In genomic region chr2:196291418-196291817, GRCh38 we compare ENCODE assay signal across 14 cellular contexts.
DNase-seq lines count a peak whose midpoint lies in the region; ATAC-seq, FAIRE-seq and TF ChIP-seq lines count a peak whose summit lies in the region.
"Had no signal": no experiment of that assay in that cellular context is flagged by ENCODE, and none has a peak within 500 bp of the region (broad histone marks: within the 10 kb centered on the region; RNA-seq: fewer than 3 reads in every experiment).

No MANE protein-coding gene starts in this region.

- H3K27ac Mint-ChIP-seq in activated naive CD4-positive, alpha-beta T cell treated with anti-CD3 and anti-CD28 coated beads, Interleukin-2, amount 10 ng/mL, durations not matched to agents 7 days and 5 days: peak overlapping the region; percentile 37
- H3K27ac Mint-ChIP-seq in activated naive CD4-positive, alpha-beta T cell treated with anti-CD3 and anti-CD28 coated beads for 36 hours: no peak overlapping the region
- H3K27ac Mint-ChIP-seq in stimulated activated naive B cell treated with anti-CD40 and anti-IgM and Interleukin-4, amounts not matched to agents 10 μg/mL and 1 μg/mL and 100 μg/mL, for 72 hours: no peak overlapping the region
- H3K27ac Mint-ChIP-seq: H9 had no signal

- no peaks in the 10 kb centered on the region for H3K79me2 ChIP-seq in mammary epithelial cell (ENCODE audit: insufficient read depth, low read length)

- dilution Hi-C loops in mammary epithelial cell (cut with HindIII; ENCODE audit: low sequenced_read_pairs): loop anchor here (5.0 kb wide), 2 partner anchors 59 to 124 kb away; no protein-coding TSS in a partner anchor

- H3K9me3 Mint-ChIP-seq in activated naive CD4-positive, alpha-beta T cell treated with anti-CD3 and anti-CD28 coated beads, Interleukin-2, amount 10 ng/mL, durations not matched to agents 7 days and 5 days: no peaks in the 10 kb centered on the region
- no peaks in the 10 kb centered on the region for H3K9me3 Mint-ChIP-seq in activated naive CD4-positive, alpha-beta T cell treated with anti-CD3 and anti-CD28 coated beads for 36 hours
- H3K9me3 Mint-ChIP-seq in stimulated activated naive B cell treated with anti-CD40 and anti-IgM and Interleukin-4, amounts not matched to agents 10 μg/mL and 1 μg/mL and 100 μg/mL, for 72 hours: no peaks in the 10 kb centered on the region
- H3K9me3 Mint-ChIP-seq: H9 had no signal

- H3K9me3 ChIP-seq in mammary epithelial cell (replicated peaks; ENCODE audit: insufficient read depth, low read length) (no peaks in the 10 kb centered on the region), kidney (ENCODE audit: control insufficient read depth in 1 of 2, low read length in 2 of 2) (no peaks in the 10 kb centered on the region)
- H3K9me3 ChIP-seq: vagina had no signal

- H3K4me3 Mint-ChIP-seq in activated naive CD4-positive, alpha-beta T cell treated with anti-CD3 and anti-CD28 coated beads, Interleukin-2, amount 10 ng/mL, durations not matched to agents 7 days and 5 days: no peak overlapping the region
- H3K4me3 Mint-ChIP-seq in activated naive CD4-positive, alpha-beta T cell treated with anti-CD3 and anti-CD28 coated beads for 36 hours: no peak overlapping the region
- H3K4me3 Mint-ChIP-seq in stimulated activated naive B cell treated with anti-CD40 and anti-IgM and Interleukin-4, amounts not matched to agents 10 μg/mL and 1 μg/mL and 100 μg/mL, for 72 hours: no peak overlapping the region
- H3K4me3 Mint-ChIP-seq: H9 had no signal

- H3K27ac ChIP-seq in mammary epithelial cell (ENCODE audit: insufficient read depth, low read depth, low read length) (peak overlapping the region; percentile 91), kidney (ENCODE audit: low read depth in 2 of 2, low read length in 2 of 2) (no peak overlapping the region)
- H3K27ac ChIP-seq: vagina had no signal

- H3K36me3 Mint-ChIP-seq in activated naive CD4-positive, alpha-beta T cell treated with anti-CD3 and anti-CD28 coated beads, Interleukin-2, amount 10 ng/mL, durations not matched to agents 7 days and 5 days: peaks cover 3% of the 10 kb centered on the region
- no peaks in the 10 kb centered on the region for H3K36me3 Mint-ChIP-seq in activated naive CD4-positive, alpha-beta T cell treated with anti-CD3 and anti-CD28 coated beads for 36 hours (ENCODE audit: low read depth)
- H3K36me3 Mint-ChIP-seq in stimulated activated naive B cell treated with anti-CD40 and anti-IgM and Interleukin-4, amounts not matched to agents 10 μg/mL and 1 μg/mL and 100 μg/mL, for 72 hours: no peaks in the 10 kb centered on the region

- intact Hi-C loops in activated naive CD4-positive, alpha-beta T cell treated with anti-CD3 and anti-CD28 coated beads for 36 hours (cut with micrococcal nuclease): no loop called here
- intact Hi-C loops in mammary epithelial cell (cut with micrococcal nuclease) (loop anchor here (2.0 to 10.0 kb wide), 3 partner anchors 59 to 343 kb away; partner anchors contain the start of gene CCDC150), posterior cingulate gyrus (cut with DNase I) (no loop called here), kidney (cut with DNase I) (no loop called here)

- peaks cover 54% of the 10 kb centered on the region for H3K4me1 Mint-ChIP-seq in activated naive CD4-positive, alpha-beta T cell treated with anti-CD3 and anti-CD28 coated beads, Interleukin-2, amount 10 ng/mL, durations not matched to agents 7 days and 5 days
- H3K4me1 Mint-ChIP-seq in activated naive CD4-positive, alpha-beta T cell treated with anti-CD3 and anti-CD28 coated beads for 36 hours (ENCODE audit: low read depth): peaks cover 51% of the 10 kb centered on the region
- H3K4me1 Mint-ChIP-seq in stimulated activated naive B cell treated with anti-CD40 and anti-IgM and Interleukin-4, amounts not matched to agents 10 μg/mL and 1 μg/mL and 100 μg/mL, for 72 hours: peaks cover 36 to 58% of the 10 kb centered on the region in 2 donors
- H3K4me1 Mint-ChIP-seq: H9 had no signal

- DNase-seq in activated naive CD4-positive, alpha-beta T cell treated with anti-CD3 and anti-CD28 coated beads, Interleukin-2, amount 10 ng/mL, durations not matched to agents 7 days and 5 days: no peak
- no peak for DNase-seq in activated naive CD4-positive, alpha-beta T cell treated with anti-CD3 and anti-CD28 coated beads for 36 hours
- DNase-seq in mammary epithelial cell (no peak), posterior cingulate gyrus (no peak), kidney (no peak)
- no peak for DNase-seq in stimulated activated naive B cell treated with anti-CD40 and anti-IgM and Interleukin-4, amounts not matched to agents 10 μg/mL and 1 μg/mL and 100 μg/mL, for 72 hours
- DNase-seq: activated naive CD4-positive, alpha-beta T cell; DMS 273 treated with DMSO at 0.1 percent for 48 hours; H9; NCI-H2081 treated with DMSO at 0.1 percent for 48 hours; stimulated activated CD4-positive, alpha-beta T cell treated with anti-CD3 and anti-CD28 coated beads, Interleukin-12 subunit alpha, Interleukin-12 subunit beta, amount 100 ng/mL, for 4 hours had no signal

- ATAC-seq in HG03432 (IDR thresholded peaks at IDR 0.05; ENCODE audit: unreplicated experiment) (peak; percentile 1), GM19455 (IDR thresholded peaks at IDR 0.05; ENCODE audit: unreplicated experiment) (no peak)
- peak; percentile 56 to 63 for ATAC-seq in stimulated activated naive B cell treated with anti-CD40 and anti-IgM and Interleukin-4, amounts not matched to agents 10 μg/mL and 1 μg/mL and 100 μg/mL, for 72 hours (replicated peaks)

- FAIRE-seq in kidney (lab: Jason Lieb, UNC): no peak

- no peaks in the 10 kb centered on the region for H3K27me3 Mint-ChIP-seq in activated naive CD4-positive, alpha-beta T cell treated with anti-CD3 and anti-CD28 coated beads, Interleukin-2, amount 10 ng/mL, durations not matched to agents 7 days and 5 days
- H3K27me3 Mint-ChIP-seq in activated naive CD4-positive, alpha-beta T cell treated with anti-CD3 and anti-CD28 coated beads for 36 hours (ENCODE audit: low read depth): no peaks in the 10 kb centered on the region
- no peaks in the 10 kb centered on the region for H3K27me3 Mint-ChIP-seq in stimulated activated naive B cell treated with anti-CD40 and anti-IgM and Interleukin-4, amounts not matched to agents 10 μg/mL and 1 μg/mL and 100 μg/mL, for 72 hours

- H3K4me1 ChIP-seq in mammary epithelial cell (ENCODE audit: insufficient read depth, low read length): peaks cover 51% of the 10 kb centered on the region
- no peaks in the 10 kb centered on the region for H3K4me1 ChIP-seq in kidney (ENCODE audit: control insufficient read depth in 1 of 2, insufficient read depth in 1 of 2, low read depth in 1 of 2, low read length in 2 of 2)

- TF ChIP-seq CTCF in mammary epithelial cell (conservative IDR thresholded peaks at IDR 0.05 in 1 of 2, IDR thresholded peaks at IDR 0.05 in 1 of 2; ENCODE audit: extremely low read depth in 1 of 2, insufficient read depth in 1 of 2, low read depth in 1 of 2, low read length in 2 of 2) (no peak), kidney (IDR thresholded peaks at IDR 0.05; ENCODE audit: borderline replicate concordance, extremely low read depth, insufficient read depth) (no peak)

- no peak overlapping the region for H2AFZ ChIP-seq in mammary epithelial cell (ENCODE audit: low read depth, low read length)

- 94% methylated on average over 2 of the region's 2 CpGs for WGBS in mammary epithelial cell (ENCODE audit: low coverage, missing lambda C conversion rate)

- H3K4me3 ChIP-seq in mammary epithelial cell (replicated peaks in 1 of 3; ENCODE audit: insufficient read depth in 1 of 3, low read depth in 2 of 3, low read length in 3 of 3) (no peak overlapping the region), kidney (ENCODE audit: low read length in 2 of 2) (no peak overlapping the region)
- H3K4me3 ChIP-seq: vagina had no signal

- no peaks in the 10 kb centered on the region for H3K36me3 ChIP-seq in mammary epithelial cell (ENCODE audit: insufficient read depth, low read length)
- no peaks in the 10 kb centered on the region for H3K36me3 ChIP-seq in kidney (ENCODE audit: control insufficient read depth in 1 of 2, insufficient read depth in 2 of 2, low read length in 2 of 2)
- H3K36me3 ChIP-seq: vagina had no signal

- CTCF ChIA-PET in activated naive CD4-positive, alpha-beta T cell treated with anti-CD3 and anti-CD28 coated beads, Interleukin-2, amount 10 ng/mL, durations not matched to agents 7 days and 5 days (lab: Charles Lee): interaction anchor here (1.0 to 1.5 kb wide), 5 partner anchors 8 to 213 kb away, joined by 3 to 5 read pairs (median 4); no protein-coding TSS in a partner anchor
- CTCF ChIA-PET in activated naive CD4-positive, alpha-beta T cell treated with anti-CD3 and anti-CD28 coated beads for 36 hours (lab: Charles Lee): interaction anchor here (0.8 to 3.3 kb wide), 3 partner anchors 16 to 213 kb away, joined by 3 to 23 read pairs (median 6); no protein-coding TSS in a partner anchor
- CTCF ChIA-PET in mammary epithelial cell (lab: Charles Lee; ENCODE audit: low non-redundant PET): no interaction called here

- H3K4me2 ChIP-seq in mammary epithelial cell (ENCODE audit: insufficient read depth, low read depth, low read length): peak overlapping the region; percentile 67

- no peaks in the 10 kb centered on the region for H4K20me1 ChIP-seq in mammary epithelial cell (ENCODE audit: insufficient read depth, low read length)

- in situ Hi-C loops in mammary epithelial cell (cut with MboI; ENCODE audit: low sequenced_read_pairs in 2 of 2): loop anchor here in 1 of 2 donors (10.0 to 25.0 kb wide), 2 partner anchors 207 to 471 kb away; no protein-coding TSS in a partner anchor

- no peaks in the 10 kb centered on the region for H3K27me3 ChIP-seq in mammary epithelial cell (ENCODE audit: insufficient read depth, low read length)
- H3K27me3 ChIP-seq: vagina had no signal

- H3K9ac ChIP-seq in mammary epithelial cell (ENCODE audit: insufficient read depth, low read length): peak overlapping the region; percentile 68
- H3K9ac ChIP-seq in kidney (ENCODE audit: low read length in 2 of 2): no peak overlapping the region

- no TSS peak for BruUV-seq in mammary epithelial cell (replicated peaks; lab: Mats Ljungman, UMichigan)
